22 cellular contexts compared by ENCODE assay signal in genomic region chrX:139192386-139192961, GRCh38.
DNase-seq lines count a peak whose midpoint lies in the region; ATAC-seq and TF ChIP-seq lines count a peak whose summit lies in the region.
"Had no signal": no experiment of that assay in that cellular context is flagged by ENCODE, and none has a peak within 500 bp of the region (broad histone marks: within the 10 kb centered on the region; RNA-seq: fewer than 3 reads in every experiment).

No MANE protein-coding gene starts in this region.

- H3K36me3 ChIP-seq in GM23248 (ENCODE audit: low read depth) (no peaks in the 10 kb centered on the region), ascending aorta (no peaks in the 10 kb centered on the region)
- H3K36me3 ChIP-seq: Peyer's patch had no signal

- ATAC-seq in left ventricle myocardium superior (no peak), GM19324 (IDR thresholded peaks at IDR 0.05; ENCODE audit: low FRiP score, unreplicated experiment) (no peak), GM19035 (IDR thresholded peaks at IDR 0.05; ENCODE audit: unreplicated experiment) (no peak)
- ATAC-seq: GM12878, SK-N-SH treated with all-trans-retinoic acid at 6 μM for 48 hours had no signal

- H2AFZ ChIP-seq in GM23248: no peak overlapping the region

- H3K27me3 Mint-ChIP-seq in neural crest cell (ENCODE audit: low read depth): peaks cover 5% of the 10 kb centered on the region

- H3K4me1 ChIP-seq in GM23248 (ENCODE audit: insufficient read depth) (no peaks in the 10 kb centered on the region), ascending aorta (no peaks in the 10 kb centered on the region)
- H3K4me1 ChIP-seq: Peyer's patch had no signal

- no peak overlapping the region for H3K27ac ChIP-seq in GM23248
- no peak overlapping the region for H3K27ac ChIP-seq in ascending aorta
- H3K27ac ChIP-seq: Peyer's patch had no signal

- peaks cover 20% of the 10 kb centered on the region for H3K36me3 Mint-ChIP-seq in neural crest cell (ENCODE audit: low read depth)
- H3K36me3 Mint-ChIP-seq: CD4-positive, CD25-positive, alpha-beta regulatory T cell had no signal

- no peak overlapping the region for H3K9ac ChIP-seq in GM23248

- H3K9me2 ChIP-seq in GM23248 (ENCODE audit: insufficient read depth): no peaks in the 10 kb centered on the region

- H3K9me3 ChIP-seq in GM23248 (ENCODE audit: low read depth): no peaks in the 10 kb centered on the region
- H3K9me3 ChIP-seq in ascending aorta: no peaks in the 10 kb centered on the region
- H3K9me3 ChIP-seq: Peyer's patch had no signal

- H3K4me3 Mint-ChIP-seq in neural crest cell: peak overlapping the region; percentile 4
- H3K4me3 Mint-ChIP-seq: CD4-positive, CD25-positive, alpha-beta regulatory T cell had no signal

- H4K20me1 ChIP-seq in GM23248 (ENCODE audit: insufficient read depth): no peaks in the 10 kb centered on the region

- DNase-seq in GM23248 (peak; percentile 46), OCI-M1 (lab: John Stamatoyannopoulos, UW) (peak; percentile 13), epithelial cell of esophagus (ENCODE audit: low read depth) (peak; percentile 7), neural crest cell (ENCODE audit: low read depth, low spot score) (no peak), ascending aorta (ENCODE audit: low spot score in 2 of 2) (no peak), left ventricle myocardium superior (no peak)
- DNase-seq: CD4-positive, CD25-positive, alpha-beta regulatory T cell; DMS79; GOT3; Kasumi-1; NCI-H1105; NCI-H146; NCI-H2029; NCI-H226; NCI-H524; NCI-H774; NK-92 treated with Interleukin-12 subunit alpha and Interleukin-12 subunit beta, amount 100 ng/mL, for 24 hours; Peyer's patch had no signal

- no peaks in the 10 kb centered on the region for H3K79me2 ChIP-seq in GM23248 (ENCODE audit: insufficient read depth)

- no peaks in the 10 kb centered on the region for H3K27me3 ChIP-seq in GM23248 (replicated peaks; ENCODE audit: insufficient read depth)
- H3K27me3 ChIP-seq in ascending aorta: no peaks in the 10 kb centered on the region
- H3K27me3 ChIP-seq: Peyer's patch had no signal

- 54 to 59% methylated on average over 5 to 6 of the region's 6 CpGs for WGBS in GM23248 (ENCODE audit: low coverage in 1 of 2, low lambda C conversion rate in 2 of 2, missing lambda C conversion rate in 2 of 2), 2 experiments

- peaks cover 5% of the 10 kb centered on the region; the same call in 1 of the 2 replicates for H3F3A ChIP-seq in GM23248 (ENCODE audit: insufficient read depth)

- TF ChIP-seq CTCF in epithelial cell of esophagus (IDR thresholded peaks at IDR 0.05; ENCODE audit: insufficient read depth, low read depth, low read length, missing control alignments): no peak
- no peak for TF ChIP-seq CTCF in neural crest cell (conservative IDR thresholded peaks at IDR 0.05)
- no peak for TF ChIP-seq CTCF in ascending aorta (IDR thresholded peaks at IDR 0.05)

- H3K9me3 Mint-ChIP-seq in neural crest cell: peaks cover 2% of the 10 kb centered on the region

- in situ Hi-C loops in GM23248 (cut with MboI): no loop called here

- H3K27ac Mint-ChIP-seq in neural crest cell (ENCODE audit: unreplicated experiment): no peak overlapping the region
- H3K27ac Mint-ChIP-seq: CD4-positive, CD25-positive, alpha-beta regulatory T cell had no signal

- H3K4me3 ChIP-seq in GM23248 (no peak overlapping the region), epithelial cell of esophagus (ENCODE audit: low read length) (no peak overlapping the region), ascending aorta (no peak overlapping the region)
- H3K4me3 ChIP-seq: GM12878, Peyer's patch had no signal

- H3K4me2 ChIP-seq in GM23248 (ENCODE audit: unreplicated experiment): no peak overlapping the region

- H3K4me1 Mint-ChIP-seq in neural crest cell: peaks cover 62% of the 10 kb centered on the region

- intact Hi-C loops in ascending aorta (cut with DNase I): no loop called here
- intact Hi-C loops in left ventricle myocardium superior (cut with micrococcal nuclease): no loop called here

Comparison
In these comparisons a context has a peak if more than half of its experiments do, and no peak if none do; other contexts are left out.
1. DNase-seq: peak in GM23248 (single experiment), OCI-M1 (single experiment) and epithelial cell of esophagus (single experiment); none in neural crest cell (single experiment), ascending aorta (0 of 2) and left ventricle myocardium superior (single experiment).